8 cellular contexts compared by ENCODE assay signal in the genomic region with DNA sequence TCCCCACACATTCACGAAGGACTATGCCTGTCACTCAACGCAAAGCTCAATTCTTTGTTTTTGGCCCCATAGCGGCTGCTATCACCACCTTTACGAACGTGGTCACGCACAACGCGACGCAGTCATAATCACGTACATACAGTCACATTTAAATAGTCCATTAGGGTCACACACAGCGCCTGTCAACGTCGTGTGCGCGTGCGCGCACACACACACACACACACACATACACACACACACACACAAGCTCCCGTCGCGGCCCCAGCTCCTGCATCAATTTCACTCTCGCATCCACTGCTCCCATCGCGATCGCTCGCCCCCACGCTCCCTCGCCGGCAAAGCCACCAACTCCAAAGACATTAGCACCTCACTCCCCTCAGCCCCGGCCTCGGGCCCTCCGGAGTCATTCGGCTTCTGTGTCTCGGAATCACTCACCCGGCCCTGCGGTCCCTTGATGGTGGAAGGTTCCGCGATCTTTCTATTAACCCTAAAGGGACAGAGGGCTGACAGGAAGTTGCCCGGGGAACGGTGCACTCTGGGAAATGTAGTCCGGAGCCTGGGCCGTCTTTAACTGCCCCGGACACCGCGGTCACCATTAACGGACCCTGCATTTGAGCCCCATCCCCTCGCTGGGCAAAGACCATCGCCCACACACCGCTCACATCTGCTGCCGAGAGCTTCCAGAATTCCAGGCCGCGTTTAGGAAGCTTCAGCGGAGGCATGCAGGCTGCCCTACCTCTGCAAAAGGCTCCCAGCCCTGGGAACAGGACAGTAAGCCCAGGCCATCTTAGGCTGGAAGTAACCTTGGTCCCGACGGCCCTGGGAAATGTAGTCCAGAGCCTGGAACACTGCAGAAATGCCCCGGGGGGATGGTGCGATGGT. TPM values are rescaled to one million over a fixed set of nuclear protein-coding genes. Genes with fewer than 3 reads are reported as not detected.
DNase-seq lines count a peak whose midpoint lies in the region; ATAC-seq and TF ChIP-seq lines count a peak whose summit lies in the region.

A gene (minus strand): TSS at position 486 of the 882 bp plus-strand sequence. CDS start 12,768 bp downstream, outside the sequence.

- H3K9me3 Mint-ChIP-seq in activated naive CD4-positive, alpha-beta T cell treated with anti-CD3 and anti-CD28 coated beads, Interleukin-2, amount 50 U/mL, for 24 hours = peaks cover 17% of the 10 kb centered on the region

- H3K36me3 ChIP-seq in SK-N-MC (ENCODE audit: insufficient read depth, low read length) = peaks cover 11% of the 10 kb centered on the region; the same call in 1 of the 2 replicates

- H3K27me3 Mint-ChIP-seq in activated naive CD4-positive, alpha-beta T cell treated with anti-CD3 and anti-CD28 coated beads, Interleukin-2, amount 50 U/mL, for 24 hours = no peaks in the 10 kb centered on the region

- peak within 1 kb of the TSS; percentile 83 for H3K9ac ChIP-seq in SK-N-MC (ENCODE audit: insufficient read length)

- ATAC-seq in GM21723 (IDR thresholded peaks at IDR 0.05; ENCODE audit: unreplicated experiment) (peak; percentile 94), omental fat pad (ENCODE audit: low FRiP score) (peak; percentile 99)

- H3K4me3 ChIP-seq in SK-N-MC = peak within 1 kb of the TSS; percentile 88

- peaks cover 4% of the 10 kb centered on the region; the same call in 1 of the 2 replicates for H3K9me3 ChIP-seq in SK-N-MC (ENCODE audit: low read depth, low read length)

- peak; percentile 89 for DNase-seq in DMS79 treated with DMSO at 0.1 percent for 48 hours (lab: John Stamatoyannopoulos, UW)
- DNase-seq in Kasumi-1 (lab: John Stamatoyannopoulos, UW) = peak; percentile 84 to 89
- peak; percentile 34 for DNase-seq in SK-N-MC (ENCODE audit: low read depth, low spot score)
- peak; percentile 38 for DNase-seq in glomerular visceral epithelial cell (ENCODE audit: extremely low spot score)
- DNase-seq in omental fat pad (ENCODE audit: low spot score) = peak; percentile 65

- H3K36me3 Mint-ChIP-seq in activated naive CD4-positive, alpha-beta T cell treated with anti-CD3 and anti-CD28 coated beads, Interleukin-2, amount 50 U/mL, for 24 hours = peaks cover 36% of the 10 kb centered on the region

- TF ChIP-seq CTCF in omental fat pad (IDR thresholded peaks at IDR 0.05) = no peak

- H3K27ac Mint-ChIP-seq in activated naive CD4-positive, alpha-beta T cell treated with anti-CD3 and anti-CD28 coated beads, Interleukin-2, amount 50 U/mL, for 24 hours = peak within 1 kb of the TSS; percentile 30

- peaks cover 8% of the 10 kb centered on the region for H3K4me1 Mint-ChIP-seq in activated naive CD4-positive, alpha-beta T cell treated with anti-CD3 and anti-CD28 coated beads, Interleukin-2, amount 50 U/mL, for 24 hours

- H3K27ac ChIP-seq in SK-N-MC (peak within 1 kb of the TSS; percentile 67; the same call in 1 of the 2 replicates), temporal lobe (ENCODE audit: low read depth, low read length) (peak within 1 kb of the TSS; percentile 94)

- H3K4me3 Mint-ChIP-seq in activated naive CD4-positive, alpha-beta T cell treated with anti-CD3 and anti-CD28 coated beads, Interleukin-2, amount 50 U/mL, for 24 hours = no peak within 1 kb of the TSS

RNA-seq across cellular contexts. Expression of the gene that starts here (rescaled TPM):
- total RNA-seq in omental fat pad (1 to 10 TPM; 4.0 to 8.4 (median 4.4) TPM), temporal lobe (18.7 TPM)

Comparison
In these comparisons a context has a peak if more than half of its experiments do, and no peak if none do; other contexts are left out.
1. Peak in every context shown above with its lines: DNase-seq, ATAC-seq, H3K4me3 ChIP-seq and H3K27ac ChIP-seq.
2. DNase-seq: peak in every context shown above with its lines; median percentile 89 in DMS79 treated with DMSO at 0.1 percent for 48 hours; 86 in Kasumi-1; 65 in omental fat pad; 38 in glomerular visceral epithelial cell; 34 in SK-N-MC.